15 cellular contexts compared by ENCODE assay signal in the genomic region with DNA sequence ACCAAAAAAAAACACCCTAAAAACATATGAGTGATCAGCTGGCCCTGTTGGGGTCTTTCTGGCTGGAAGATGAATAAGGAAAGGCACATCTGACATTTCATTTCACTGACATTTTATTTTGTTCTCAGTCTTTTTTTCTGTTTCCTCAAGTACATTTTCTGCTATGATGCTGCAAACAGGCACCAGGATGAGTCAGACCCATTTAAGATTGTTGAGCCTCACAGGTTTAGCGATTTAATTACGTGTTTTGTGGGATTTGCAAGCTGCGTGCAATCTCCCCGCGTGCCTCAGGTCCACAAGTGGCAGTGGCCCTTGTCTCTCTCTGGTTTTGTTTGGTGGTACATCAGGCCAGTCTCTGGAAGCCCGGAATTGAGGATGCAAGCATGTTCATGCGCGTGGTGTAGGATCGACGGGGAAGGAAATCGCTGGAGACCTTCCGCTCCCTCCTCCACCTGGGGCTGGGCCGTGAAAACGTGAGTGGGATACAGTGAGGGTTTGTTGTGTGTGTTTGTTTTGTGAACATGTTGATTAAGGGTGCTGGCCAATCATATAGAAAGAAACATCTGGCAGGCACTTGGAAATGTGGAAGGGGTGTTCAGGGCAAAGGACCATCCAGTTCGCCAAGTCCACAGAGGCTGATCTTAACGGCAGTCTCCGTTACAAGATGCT.
"Had no signal": no experiment of that assay in that cellular context is flagged by ENCODE, and none has a peak within 500 bp of the region (broad histone marks: within the 10 kb centered on the region; RNA-seq: fewer than 3 reads in every experiment).

No MANE protein-coding gene starts in this region.

- H3K27me3 ChIP-seq: colonic mucosa, gastroesophageal sphincter, upper lobe of left lung had no signal

- H3K27ac Mint-ChIP-seq: activated naive CD4-positive, alpha-beta T cell treated with anti-CD3 and anti-CD28 coated beads, Interleukin-2, amount 50 U/mL, for 72 hours; natural killer cell treated with Interleukin-12 subunit alpha and Interleukin-12 subunit beta and Interleukin-15 and Interleukin-18, amount 100 ng/mL, for 72 hours; stimulated activated naive CD8-positive, alpha-beta T cell treated with anti-CD3 and anti-CD28 coated beads, Interleukin-15, Interleukin-2, amounts not matched to agents 100 ng/mL and 50 ng/mL, for 24 hours; T-helper 2 cell treated with Interferon-gamma antibody and Interleukin-4, amounts not matched to agents 5 μg/mL and 100 μg/mL, for 36 hours had no signal

- H3K27ac ChIP-seq: colonic mucosa, gastroesophageal sphincter, upper lobe of left lung had no signal

- H3K4me3 ChIP-seq: colonic mucosa, gastroesophageal sphincter, upper lobe of left lung had no signal

- H3K36me3 Mint-ChIP-seq: activated naive CD4-positive, alpha-beta T cell treated with anti-CD3 and anti-CD28 coated beads, Interleukin-2, amount 50 U/mL, for 72 hours; natural killer cell treated with Interleukin-12 subunit alpha and Interleukin-12 subunit beta and Interleukin-15 and Interleukin-18, amount 100 ng/mL, for 72 hours had no signal

- H3K9me3 ChIP-seq: colonic mucosa, gastroesophageal sphincter, upper lobe of left lung had no signal

- FAIRE-seq: endothelial cell of umbilical vein had no signal

- H3K27me3 Mint-ChIP-seq: stimulated activated naive CD8-positive, alpha-beta T cell treated with anti-CD3 and anti-CD28 coated beads, Interleukin-15, Interleukin-2, amounts not matched to agents 100 ng/mL and 50 ng/mL, for 24 hours had no signal

- H3K4me3 Mint-ChIP-seq: natural killer cell treated with Interleukin-12 subunit alpha and Interleukin-12 subunit beta and Interleukin-15 and Interleukin-18, amount 100 ng/mL, for 72 hours; stimulated activated naive CD8-positive, alpha-beta T cell treated with anti-CD3 and anti-CD28 coated beads, Interleukin-15, Interleukin-2, amounts not matched to agents 100 ng/mL and 50 ng/mL, for 24 hours; T-helper 2 cell treated with Interferon-gamma antibody and Interleukin-4, amounts not matched to agents 5 μg/mL and 100 μg/mL, for 36 hours had no signal

- H3K9me3 Mint-ChIP-seq: stimulated activated naive CD8-positive, alpha-beta T cell treated with anti-CD3 and anti-CD28 coated beads, Interleukin-15, Interleukin-2, amounts not matched to agents 100 ng/mL and 50 ng/mL, for 24 hours; T-helper 2 cell treated with Interferon-gamma antibody and Interleukin-4, amounts not matched to agents 5 μg/mL and 100 μg/mL, for 36 hours had no signal

- ATAC-seq: activated CD4-positive, CD25-positive, alpha-beta regulatory T cell treated with anti-CD3 and anti-CD28 coated beads, Interleukin-2, amount 50 U/mL, for 24 hours; activated naive CD4-positive, alpha-beta T cell treated with anti-CD3 and anti-CD28 coated beads, Interleukin-2, amount 50 U/mL, for 72 hours; gastroesophageal sphincter; left ventricle myocardium superior; natural killer cell treated with Interleukin-12 subunit alpha and Interleukin-12 subunit beta and Interleukin-15 and Interleukin-18, amount 100 ng/mL, for 72 hours had no signal

- DNase-seq: activated T-cell treated with anti-CD3 and anti-CD28 coated beads, Interleukin-2, amount 50 U/mL, for 1 hour; aorta; colonic mucosa; left ventricle myocardium superior; mesenchymal stem cell; stimulated activated CD4-positive, alpha-beta T cell treated with anti-CD3 and anti-CD28 coated beads, Interleukin-2, amount 100 ng/mL, for 48 hours; stimulated activated CD8-positive, alpha-beta memory T cell treated with anti-CD3 and anti-CD28 coated beads, Interleukin-4, amount 100 ng/mL, for 48 hours; upper lobe of left lung had no signal

- H3K36me3 ChIP-seq: colonic mucosa, gastroesophageal sphincter, upper lobe of left lung had no signal
